In the genomic region with DNA sequence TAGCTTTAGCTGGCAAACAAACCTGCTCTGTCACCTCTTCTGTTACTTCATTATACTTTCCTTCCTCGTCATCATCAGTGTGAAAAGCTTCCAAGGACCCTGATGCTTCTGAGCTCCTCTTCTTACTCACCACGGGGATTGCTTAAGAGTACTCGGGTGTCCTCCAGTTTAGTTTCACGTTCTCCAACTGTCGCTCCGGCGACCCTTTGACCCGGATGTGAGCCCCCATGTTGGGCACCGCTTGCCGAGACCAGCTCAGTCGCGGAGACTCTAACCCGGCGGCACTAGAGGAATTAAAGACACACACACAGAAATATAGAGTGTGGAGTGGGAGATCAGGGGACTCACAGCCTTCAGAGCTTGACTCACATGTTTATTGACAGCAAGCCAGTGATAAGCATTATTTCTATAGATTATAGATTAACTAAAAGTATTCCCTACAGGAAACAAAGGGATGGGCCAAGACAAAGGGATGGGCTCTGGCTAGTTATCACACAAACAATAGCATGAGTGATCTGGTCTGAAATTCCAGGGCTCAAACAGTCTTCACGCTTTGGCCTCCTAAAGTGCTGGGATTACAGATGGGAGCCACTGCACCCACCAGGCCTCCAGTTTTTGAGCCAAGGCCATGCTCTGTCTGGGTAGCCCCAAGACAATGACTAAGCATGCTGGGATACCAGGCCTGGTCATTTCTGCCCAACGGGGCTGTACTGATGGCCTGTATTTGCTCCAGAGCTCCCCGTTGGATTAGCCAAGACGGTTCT, we compare ENCODE assay signal across 1 cellular context.
TF ChIP-seq lines count a peak whose summit lies in the region.

No MANE protein-coding gene starts in this region.

TF ChIP-seq in IMR-90, 13 proteins besides CTCF, POLR2A, EP300 and RAD21:
- TF ChIP-seq BHLHE40 (IDR thresholded peaks at IDR 0.05; ENCODE audit: low read depth, low read length): no peak
- TF ChIP-seq CEBPB (IDR thresholded peaks at IDR 0.05; ENCODE audit: low read depth, low read length): peak; percentile 59
TF ChIP-seq in IMR-90: peak in this region for 1.
